In the genomic region with DNA sequence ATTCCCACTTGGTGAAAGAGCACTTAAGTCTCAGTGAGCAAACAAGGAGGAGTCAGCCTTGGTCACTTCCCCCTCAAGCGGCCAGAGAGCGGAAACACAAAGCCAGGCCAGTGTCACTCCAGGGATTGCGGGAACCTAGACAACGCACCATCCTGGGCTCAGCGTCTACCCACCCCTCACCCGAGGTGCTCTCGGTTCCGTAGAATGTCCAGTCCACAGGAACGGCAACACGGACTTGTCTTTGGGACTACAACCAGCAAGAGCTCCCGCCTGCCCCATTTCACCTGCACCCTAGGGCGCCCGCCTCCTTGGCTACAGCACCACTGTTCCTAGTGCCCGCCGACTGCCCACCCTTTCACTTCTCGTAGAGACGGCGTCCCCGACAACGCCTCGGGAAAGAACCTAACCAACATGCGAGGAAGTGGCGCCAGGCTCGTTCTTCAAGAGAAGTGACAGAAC, we compare ENCODE assay signal across 8 cellular contexts. TPM values are rescaled to one million over a fixed set of nuclear protein-coding genes. Genes with fewer than 3 reads are reported as not detected.
DNase-seq lines count a peak whose midpoint lies in the region; ATAC-seq and TF ChIP-seq lines count a peak whose summit lies in the region.

No MANE protein-coding gene starts in this region.

- 0% methylated on average over 24 of the region's 24 CpGs for WGBS in adipose tissue, 3 donors

- ATAC-seq in GM21390 (IDR thresholded peaks at IDR 0.05; ENCODE audit: unreplicated experiment), result peak; percentile 39

- peak overlapping the region; percentile 99 for H2AFZ ChIP-seq in PC-9

- no peaks in the 10 kb centered on the region for H3K9me3 Mint-ChIP-seq in osteocyte (ENCODE audit: unreplicated experiment)

- peaks cover 23% of the 10 kb centered on the region for H3K4me1 ChIP-seq in DOHH2 (ENCODE audit: control insufficient read depth, low read length)
- peaks cover 34% of the 10 kb centered on the region for H3K4me1 ChIP-seq in PC-9 (replicated peaks; ENCODE audit: insufficient read depth)
- H3K4me1 ChIP-seq in cardiac muscle cell (ENCODE audit: low read depth), result peaks cover 19% of the 10 kb centered on the region

- peak overlapping the region; percentile 94 for H3K4me3 Mint-ChIP-seq in osteocyte (ENCODE audit: unreplicated experiment)

- DNase-seq in HS-27A (ENCODE audit: low read depth) (peak; percentile 42), PC-9 (peak; percentile 60 to 80), cardiac muscle cell (ENCODE audit: low read depth in 1 of 2, low spot score in 1 of 2) (peak; percentile 64 to 79), osteocyte (ENCODE audit: extremely low spot score, unreplicated experiment) (peak; percentile 83), kidney glomerular epithelial cell (lab: John Stamatoyannopoulos, UW) (no peak)

- 0 out of 2 replicates have a peak, but pooled peaks cover 5% of the 10 kb centered on the region for H4K20me1 ChIP-seq in DOHH2 (ENCODE audit: control insufficient read depth, insufficient read depth, low read depth, low read length)
- peaks cover 51% of the 10 kb centered on the region for H4K20me1 ChIP-seq in PC-9 (ENCODE audit: insufficient read depth)

- H3K36me3 ChIP-seq in DOHH2 (ENCODE audit: control insufficient read depth, low read length) (peaks cover 20% of the 10 kb centered on the region), PC-9 (ENCODE audit: low read depth) (peaks cover 25% of the 10 kb centered on the region), cardiac muscle cell (no peaks in the 10 kb centered on the region)

- peak overlapping the region; percentile 96 for H3K27ac Mint-ChIP-seq in osteocyte (ENCODE audit: unreplicated experiment)

- no peaks in the 10 kb centered on the region for H3K9me2 ChIP-seq in DOHH2 (replicated peaks; ENCODE audit: control insufficient read depth, low read length)
- no peaks in the 10 kb centered on the region for H3K9me2 ChIP-seq in PC-9 (ENCODE audit: insufficient read depth)

- TF ChIP-seq CTCF in DOHH2 (IDR thresholded peaks at IDR 0.05; ENCODE audit: low read depth, low read length, poor library complexity, severe bottlenecking) (no peak), PC-9 (conservative IDR thresholded peaks at IDR 0.05) (peak; percentile 36; the same call in 1 of the 2 replicates), cardiac muscle cell (IDR thresholded peaks at IDR 0.05; ENCODE audit: low read depth, low read length) (peak; percentile 19), osteocyte (IDR thresholded peaks at IDR 0.05) (peak; percentile 38)

- POLR2A ChIA-PET in PC-9 (lab: Charles Lee; ENCODE audit: unreplicated experiment), result interaction anchor here (0.5 to 0.7 kb wide), 3 partner anchors 31 to 767 kb away, joined by 3 to 7 read pairs (median 6); no protein-coding TSS in a partner anchor

- H3K4me1 Mint-ChIP-seq in osteocyte (ENCODE audit: unreplicated experiment), result peaks cover 29% of the 10 kb centered on the region

- H3K79me2 ChIP-seq in DOHH2 (ENCODE audit: control insufficient read depth, low read length) (peaks cover 85% of the 10 kb centered on the region), PC-9 (ENCODE audit: low read depth) (peaks cover 96% of the 10 kb centered on the region)

- CTCF ChIA-PET in PC-9 (lab: Charles Lee), result interaction anchor here (0.6 kb wide), 1 partner anchor 501 kb away, joined by 4 read pairs; no protein-coding TSS in a partner anchor

- no peaks in the 10 kb centered on the region for H3K27me3 Mint-ChIP-seq in osteocyte (ENCODE audit: unreplicated experiment)

- peak overlapping the region; percentile 93 for H3K4me3 ChIP-seq in DOHH2 (ENCODE audit: low read length)
- H3K4me3 ChIP-seq in PC-9, result peak overlapping the region; percentile 72
- peak overlapping the region; percentile 88 for H3K4me3 ChIP-seq in cardiac muscle cell

- no peaks in the 10 kb centered on the region for H3K27me3 ChIP-seq in DOHH2 (ENCODE audit: control insufficient read depth, low read length)
- no peaks in the 10 kb centered on the region for H3K27me3 ChIP-seq in PC-9 (ENCODE audit: insufficient read depth, low read depth)
- no peaks in the 10 kb centered on the region for H3K27me3 ChIP-seq in cardiac muscle cell

- H3K9me3 ChIP-seq in DOHH2 (ENCODE audit: control insufficient read depth, insufficient read depth, low read length), result no peaks in the 10 kb centered on the region
- H3K9me3 ChIP-seq in PC-9 (ENCODE audit: insufficient read depth, low read depth), result no peaks in the 10 kb centered on the region
- H3K9me3 ChIP-seq in cardiac muscle cell (ENCODE audit: low read depth), result no peaks in the 10 kb centered on the region

- H3K27ac ChIP-seq in DOHH2 (ENCODE audit: low read depth, low read length), result no peak overlapping the region
- peak overlapping the region; percentile 12; the same call in 1 of the 2 replicates for H3K27ac ChIP-seq in PC-9
- peak overlapping the region; percentile 51 for H3K27ac ChIP-seq in adipose tissue (ENCODE audit: low read depth, low read length)
- H3K27ac ChIP-seq in cardiac muscle cell, result peak overlapping the region; percentile 78

- peaks cover 4% of the 10 kb centered on the region for H3K36me3 Mint-ChIP-seq in osteocyte (ENCODE audit: unreplicated experiment)

- intact Hi-C loops in PC-9 (cut with micrococcal nuclease; ENCODE audit: unreplicated experiment), result no loop called here

- no TSS peak for BruUV-seq in PC-9 (replicated peaks; lab: Mats Ljungman, UMichigan)

- H3K4me2 ChIP-seq in DOHH2 (ENCODE audit: low read length) (peak overlapping the region; percentile 87), PC-9 (peak overlapping the region; percentile 88)

- H3F3A ChIP-seq in DOHH2 (ENCODE audit: control insufficient read depth, insufficient read depth) (no peaks in the 10 kb centered on the region; the same call in 1 of the 2 replicates), PC-9 (ENCODE audit: insufficient read depth, low read depth) (peaks cover 6% of the 10 kb centered on the region; the same call in 1 of the 2 replicates)

RNA-seq across cellular contexts. Expression of a gene that starts 0.5 kb away (rescaled TPM):
- total RNA-seq in PC-9 (2021) (33.5 and 38.1 TPM in 2 replicates), cardiac muscle cell (5.7 and 16.5 TPM in 2 replicates), osteocyte (21.5 and 22.9 TPM in 2 replicates)
- polyA plus RNA-seq in adipose tissue (1 to 10 TPM; 3.6 to 8.7 (median 5.3) TPM), cardiac muscle cell (9.1 and 12.5 TPM in 2 replicates)

RNA-seq across cellular contexts. Expression of a gene that starts 0.6 kb away (rescaled TPM):
- total RNA-seq in PC-9 (2021) (27.5 and 38.3 TPM in 2 replicates), cardiac muscle cell (20.9 and 31.5 TPM in 2 replicates), osteocyte (24.0 TPM in 2 replicates)
- polyA plus RNA-seq in adipose tissue (10 to 100 TPM in 1 of 3 donors, 1 to 10 TPM in 2; 4.8 to 14.8 (median 7.2) TPM), cardiac muscle cell (20.8 and 23.3 TPM in 2 replicates)
